ENCODE assay signal across 1 cellular context in genomic region chrX:71068052-71068918, GRCh38.
TF ChIP-seq lines count a peak whose summit lies in the region.

Gene SNX12 (minus strand): TSS chrX:71068334. CDS start chrX:71068306, 28 bp downstream.

TF ChIP-seq in HepG2, 621 proteins besides CTCF, POLR2A, EP300 and RAD21 (continued from another document and continues in another):
- TF ChIP-seq PRDM15 (CRISPR knock-in tag; IDR thresholded peaks at IDR 0.05) = no peak
- TF ChIP-seq TGIF2 (CRISPR knock-in tag; IDR thresholded peaks at IDR 0.05) = no peak
- TF ChIP-seq ZNF30 (CRISPR knock-in tag; IDR thresholded peaks at IDR 0.05) = no peak
- no peak for TF ChIP-seq MXD4 (CRISPR knock-in tag; IDR thresholded peaks at IDR 0.05)
- TF ChIP-seq MYNN (CRISPR knock-in tag; IDR thresholded peaks at IDR 0.05; ENCODE audit: low read depth) = no peak
- no peak for TF ChIP-seq ZNF788 (CRISPR knock-in tag; IDR thresholded peaks at IDR 0.05; ENCODE audit: borderline replicate concordance)
- TF ChIP-seq AHR (CRISPR knock-in tag; IDR thresholded peaks at IDR 0.05) = no peak
- TF ChIP-seq MAFF (IDR thresholded peaks at IDR 0.05; ENCODE audit: low read depth, low read length) = no peak
- TF ChIP-seq DMAP1 (CRISPR knock-in tag; IDR thresholded peaks at IDR 0.05) = no peak
- peak; percentile 83; the same call in 1 of the 2 replicates for TF ChIP-seq CBFB (CRISPR knock-in tag; IDR thresholded peaks at IDR 0.05)
- TF ChIP-seq KDM3A (CRISPR knock-in tag; IDR thresholded peaks at IDR 0.05; ENCODE audit: low read depth) = no peak
- TF ChIP-seq, protein P1, sequence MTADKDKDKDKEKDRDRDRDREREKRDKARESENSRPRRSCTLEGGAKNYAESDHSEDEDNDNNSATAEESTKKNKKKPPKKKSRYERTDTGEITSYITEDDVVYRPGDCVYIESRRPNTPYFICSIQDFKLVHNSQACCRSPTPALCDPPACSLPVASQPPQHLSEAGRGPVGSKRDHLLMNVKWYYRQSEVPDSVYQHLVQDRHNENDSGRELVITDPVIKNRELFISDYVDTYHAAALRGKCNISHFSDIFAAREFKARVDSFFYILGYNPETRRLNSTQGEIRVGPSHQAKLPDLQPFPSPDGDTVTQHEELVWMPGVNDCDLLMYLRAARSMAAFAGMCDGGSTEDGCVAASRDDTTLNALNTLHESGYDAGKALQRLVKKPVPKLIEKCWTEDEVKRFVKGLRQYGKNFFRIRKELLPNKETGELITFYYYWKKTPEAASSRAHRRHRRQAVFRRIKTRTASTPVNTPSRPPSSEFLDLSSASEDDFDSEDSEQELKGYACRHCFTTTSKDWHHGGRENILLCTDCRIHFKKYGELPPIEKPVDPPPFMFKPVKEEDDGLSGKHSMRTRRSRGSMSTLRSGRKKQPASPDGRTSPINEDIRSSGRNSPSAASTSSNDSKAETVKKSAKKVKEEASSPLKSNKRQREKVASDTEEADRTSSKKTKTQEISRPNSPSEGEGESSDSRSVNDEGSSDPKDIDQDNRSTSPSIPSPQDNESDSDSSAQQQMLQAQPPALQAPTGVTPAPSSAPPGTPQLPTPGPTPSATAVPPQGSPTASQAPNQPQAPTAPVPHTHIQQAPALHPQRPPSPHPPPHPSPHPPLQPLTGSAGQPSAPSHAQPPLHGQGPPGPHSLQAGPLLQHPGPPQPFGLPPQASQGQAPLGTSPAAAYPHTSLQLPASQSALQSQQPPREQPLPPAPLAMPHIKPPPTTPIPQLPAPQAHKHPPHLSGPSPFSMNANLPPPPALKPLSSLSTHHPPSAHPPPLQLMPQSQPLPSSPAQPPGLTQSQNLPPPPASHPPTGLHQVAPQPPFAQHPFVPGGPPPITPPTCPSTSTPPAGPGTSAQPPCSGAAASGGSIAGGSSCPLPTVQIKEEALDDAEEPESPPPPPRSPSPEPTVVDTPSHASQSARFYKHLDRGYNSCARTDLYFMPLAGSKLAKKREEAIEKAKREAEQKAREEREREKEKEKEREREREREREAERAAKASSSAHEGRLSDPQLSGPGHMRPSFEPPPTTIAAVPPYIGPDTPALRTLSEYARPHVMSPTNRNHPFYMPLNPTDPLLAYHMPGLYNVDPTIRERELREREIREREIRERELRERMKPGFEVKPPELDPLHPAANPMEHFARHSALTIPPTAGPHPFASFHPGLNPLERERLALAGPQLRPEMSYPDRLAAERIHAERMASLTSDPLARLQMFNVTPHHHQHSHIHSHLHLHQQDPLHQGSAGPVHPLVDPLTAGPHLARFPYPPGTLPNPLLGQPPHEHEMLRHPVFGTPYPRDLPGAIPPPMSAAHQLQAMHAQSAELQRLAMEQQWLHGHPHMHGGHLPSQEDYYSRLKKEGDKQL (CRISPR knock-in tag; IDR thresholded peaks at IDR 0.05; ENCODE audit: low read depth) = no peak
- TF ChIP-seq SMAD3 (CRISPR knock-in tag; IDR thresholded peaks at IDR 0.05) = 0 out of 2 replicates have a peak, but pooled peaks have one; percentile 28
- TF ChIP-seq, protein P2, sequence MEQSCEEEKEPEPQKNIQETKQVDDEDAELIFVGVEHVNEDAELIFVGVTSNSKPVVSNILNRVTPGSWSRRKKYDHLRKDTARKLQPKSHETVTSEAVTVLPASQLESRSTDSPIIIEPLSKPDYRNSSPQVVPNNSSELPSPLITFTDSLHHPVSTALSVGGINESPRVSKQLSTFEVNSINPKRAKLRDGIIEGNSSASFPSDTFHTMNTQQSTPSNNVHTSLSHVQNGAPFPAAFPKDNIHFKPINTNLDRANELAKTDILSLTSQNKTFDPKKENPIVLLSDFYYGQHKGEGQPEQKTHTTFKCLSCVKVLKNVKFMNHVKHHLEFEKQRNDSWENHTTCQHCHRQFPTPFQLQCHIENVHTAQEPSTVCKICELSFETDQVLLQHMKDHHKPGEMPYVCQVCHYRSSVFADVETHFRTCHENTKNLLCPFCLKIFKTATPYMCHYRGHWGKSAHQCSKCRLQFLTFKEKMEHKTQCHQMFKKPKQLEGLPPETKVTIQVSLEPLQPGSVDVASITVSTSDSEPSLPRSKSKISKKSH (CRISPR knock-in tag; IDR thresholded peaks at IDR 0.05; ENCODE audit: borderline replicate concordance) = no peak
- no peak for TF ChIP-seq ZNF12 (CRISPR knock-in tag; IDR thresholded peaks at IDR 0.05)
- no peak for TF ChIP-seq TRIM22 (IDR thresholded peaks at IDR 0.05)
- no peak for TF ChIP-seq TCF7 (IDR thresholded peaks at IDR 0.05; ENCODE audit: low read depth)
- TF ChIP-seq ZKSCAN5 (CRISPR knock-in tag; IDR thresholded peaks at IDR 0.05) = no peak
- TF ChIP-seq, protein P3, sequence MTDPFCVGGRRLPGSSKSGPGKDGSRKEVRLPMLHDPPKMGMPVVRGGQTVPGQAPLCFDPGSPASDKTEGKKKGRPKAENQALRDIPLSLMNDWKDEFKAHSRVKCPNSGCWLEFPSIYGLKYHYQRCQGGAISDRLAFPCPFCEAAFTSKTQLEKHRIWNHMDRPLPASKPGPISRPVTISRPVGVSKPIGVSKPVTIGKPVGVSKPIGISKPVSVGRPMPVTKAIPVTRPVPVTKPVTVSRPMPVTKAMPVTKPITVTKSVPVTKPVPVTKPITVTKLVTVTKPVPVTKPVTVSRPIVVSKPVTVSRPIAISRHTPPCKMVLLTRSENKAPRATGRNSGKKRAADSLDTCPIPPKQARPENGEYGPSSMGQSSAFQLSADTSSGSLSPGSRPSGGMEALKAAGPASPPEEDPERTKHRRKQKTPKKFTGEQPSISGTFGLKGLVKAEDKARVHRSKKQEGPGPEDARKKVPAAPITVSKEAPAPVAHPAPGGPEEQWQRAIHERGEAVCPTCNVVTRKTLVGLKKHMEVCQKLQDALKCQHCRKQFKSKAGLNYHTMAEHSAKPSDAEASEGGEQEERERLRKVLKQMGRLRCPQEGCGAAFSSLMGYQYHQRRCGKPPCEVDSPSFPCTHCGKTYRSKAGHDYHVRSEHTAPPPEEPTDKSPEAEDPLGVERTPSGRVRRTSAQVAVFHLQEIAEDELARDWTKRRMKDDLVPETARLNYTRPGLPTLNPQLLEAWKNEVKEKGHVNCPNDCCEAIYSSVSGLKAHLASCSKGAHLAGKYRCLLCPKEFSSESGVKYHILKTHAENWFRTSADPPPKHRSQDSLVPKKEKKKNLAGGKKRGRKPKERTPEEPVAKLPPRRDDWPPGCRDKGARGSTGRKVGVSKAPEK (CRISPR knock-in tag; IDR thresholded peaks at IDR 0.05; ENCODE audit: borderline replicate concordance) = no peak
- TF ChIP-seq KDM1A (CRISPR knock-in tag; IDR thresholded peaks at IDR 0.05) = no peak
- TF ChIP-seq SNAPC2 (CRISPR knock-in tag; IDR thresholded peaks at IDR 0.05) = no peak
- TF ChIP-seq ZMAT3 (CRISPR knock-in tag; conservative IDR thresholded peaks at IDR 0.05) = 0 out of 2 replicates have a peak, but pooled peaks have one; percentile 63
- TF ChIP-seq ISL2 (CRISPR knock-in tag; IDR thresholded peaks at IDR 0.05) = no peak
- TF ChIP-seq ATF7-NPFF (CRISPR knock-in tag; IDR thresholded peaks at IDR 0.05; ENCODE audit: low read depth) = no peak
- peak; percentile 70 for TF ChIP-seq ELF1 (CRISPR knock-in tag; IDR thresholded peaks at IDR 0.05)
- no peak for TF ChIP-seq ZNF580 (CRISPR knock-in tag; IDR thresholded peaks at IDR 0.05; ENCODE audit: borderline replicate concordance, low read depth)
- TF ChIP-seq, protein P4, sequence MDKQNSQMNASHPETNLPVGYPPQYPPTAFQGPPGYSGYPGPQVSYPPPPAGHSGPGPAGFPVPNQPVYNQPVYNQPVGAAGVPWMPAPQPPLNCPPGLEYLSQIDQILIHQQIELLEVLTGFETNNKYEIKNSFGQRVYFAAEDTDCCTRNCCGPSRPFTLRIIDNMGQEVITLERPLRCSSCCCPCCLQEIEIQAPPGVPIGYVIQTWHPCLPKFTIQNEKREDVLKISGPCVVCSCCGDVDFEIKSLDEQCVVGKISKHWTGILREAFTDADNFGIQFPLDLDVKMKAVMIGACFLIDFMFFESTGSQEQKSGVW (CRISPR knock-in tag; IDR thresholded peaks at IDR 0.05; ENCODE audit: borderline replicate concordance) = no peak
- no peak for TF ChIP-seq ZNF674 (CRISPR knock-in tag; IDR thresholded peaks at IDR 0.05; ENCODE audit: low read depth)
- TF ChIP-seq, protein P5, sequence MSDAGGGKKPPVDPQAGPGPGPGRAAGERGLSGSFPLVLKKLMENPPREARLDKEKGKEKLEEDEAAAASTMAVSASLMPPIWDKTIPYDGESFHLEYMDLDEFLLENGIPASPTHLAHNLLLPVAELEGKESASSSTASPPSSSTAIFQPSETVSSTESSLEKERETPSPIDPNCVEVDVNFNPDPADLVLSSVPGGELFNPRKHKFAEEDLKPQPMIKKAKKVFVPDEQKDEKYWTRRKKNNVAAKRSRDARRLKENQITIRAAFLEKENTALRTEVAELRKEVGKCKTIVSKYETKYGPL (CRISPR knock-in tag; IDR thresholded peaks at IDR 0.05) = no peak
- TF ChIP-seq LCORL (IDR thresholded peaks at IDR 0.05) = no peak
- TF ChIP-seq LCORL (CRISPR knock-in tag; IDR thresholded peaks at IDR 0.05) = no peak
- TF ChIP-seq NCOA5 (CRISPR knock-in tag; IDR thresholded peaks at IDR 0.05) = no peak
- TF ChIP-seq, protein P6, sequence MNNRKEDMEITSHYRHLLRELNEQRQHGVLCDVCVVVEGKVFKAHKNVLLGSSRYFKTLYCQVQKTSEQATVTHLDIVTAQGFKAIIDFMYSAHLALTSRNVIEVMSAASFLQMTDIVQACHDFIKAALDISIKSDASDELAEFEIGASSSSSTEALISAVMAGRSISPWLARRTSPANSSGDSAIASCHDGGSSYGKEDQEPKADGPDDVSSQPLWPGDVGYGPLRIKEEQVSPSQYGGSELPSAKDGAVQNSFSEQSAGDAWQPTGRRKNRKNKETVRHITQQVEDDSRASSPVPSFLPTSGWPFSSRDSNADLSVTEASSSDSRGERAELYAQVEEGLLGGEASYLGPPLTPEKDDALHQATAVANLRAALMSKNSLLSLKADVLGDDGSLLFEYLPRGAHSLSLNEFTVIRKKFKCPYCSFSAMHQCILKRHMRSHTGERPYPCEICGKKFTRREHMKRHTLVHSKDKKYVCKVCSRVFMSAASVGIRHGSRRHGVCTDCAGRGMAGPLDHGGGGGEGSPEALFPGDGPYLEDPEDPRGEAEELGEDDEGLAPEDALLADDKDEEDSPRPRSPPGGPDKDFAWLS (CRISPR knock-in tag; IDR thresholded peaks at IDR 0.05; ENCODE audit: borderline replicate concordance) = no peak
- no peak for TF ChIP-seq IRF2 (CRISPR knock-in tag; IDR thresholded peaks at IDR 0.05)
- no peak for TF ChIP-seq ZNF75D (CRISPR knock-in tag; IDR thresholded peaks at IDR 0.05; ENCODE audit: borderline replicate concordance)
- no peak for TF ChIP-seq ZFP36L1 (CRISPR knock-in tag; IDR thresholded peaks at IDR 0.05)
- TF ChIP-seq ZNF558 (CRISPR knock-in tag; IDR thresholded peaks at IDR 0.05; ENCODE audit: borderline replicate concordance) = no peak; the same call in 1 of the 2 replicates
- no peak for TF ChIP-seq DBP (CRISPR knock-in tag; IDR thresholded peaks at IDR 0.05; ENCODE audit: not compliant biosample characterization)
- TF ChIP-seq HMG20B (CRISPR knock-in tag; conservative IDR thresholded peaks at IDR 0.05) = 0 out of 2 replicates have a peak, but pooled peaks have one; percentile 26
- TF ChIP-seq, protein P7, sequence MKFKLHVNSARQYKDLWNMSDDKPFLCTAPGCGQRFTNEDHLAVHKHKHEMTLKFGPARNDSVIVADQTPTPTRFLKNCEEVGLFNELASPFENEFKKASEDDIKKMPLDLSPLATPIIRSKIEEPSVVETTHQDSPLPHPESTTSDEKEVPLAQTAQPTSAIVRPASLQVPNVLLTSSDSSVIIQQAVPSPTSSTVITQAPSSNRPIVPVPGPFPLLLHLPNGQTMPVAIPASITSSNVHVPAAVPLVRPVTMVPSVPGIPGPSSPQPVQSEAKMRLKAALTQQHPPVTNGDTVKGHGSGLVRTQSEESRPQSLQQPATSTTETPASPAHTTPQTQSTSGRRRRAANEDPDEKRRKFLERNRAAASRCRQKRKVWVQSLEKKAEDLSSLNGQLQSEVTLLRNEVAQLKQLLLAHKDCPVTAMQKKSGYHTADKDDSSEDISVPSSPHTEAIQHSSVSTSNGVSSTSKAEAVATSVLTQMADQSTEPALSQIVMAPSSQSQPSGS (CRISPR knock-in tag; IDR thresholded peaks at IDR 0.05) = no peak
